ENCODE assay signal across 17 cellular contexts in the genomic region with DNA sequence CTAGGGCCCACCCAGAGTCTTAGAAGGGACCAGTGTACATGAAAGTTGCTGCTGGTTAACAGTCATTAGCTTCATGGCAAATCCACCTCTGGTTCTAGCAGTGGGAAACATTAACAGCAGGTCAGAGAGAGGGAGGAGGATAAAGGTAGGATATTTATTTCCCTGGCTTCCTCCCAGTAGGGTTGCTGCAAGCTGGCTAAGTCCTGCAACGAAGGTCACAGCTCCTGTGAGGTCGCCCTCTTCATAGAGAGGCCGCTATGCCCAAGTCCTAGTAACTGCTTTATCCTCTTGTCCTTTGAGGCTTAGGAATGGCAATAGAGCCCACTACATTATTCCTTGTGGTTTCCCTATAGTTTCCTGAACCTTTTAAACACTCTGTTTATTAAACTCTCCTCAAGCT.
A peak's percentile ranks its signal among the peaks of the same experiment; 100 is the strongest.
DNase-seq lines count a peak whose midpoint lies in the region; ATAC-seq and TF ChIP-seq lines count a peak whose summit lies in the region.
"Had no signal": no experiment of that assay in that cellular context is flagged by ENCODE, and none has a peak within 500 bp of the region (broad histone marks: within the 10 kb centered on the region; RNA-seq: fewer than 3 reads in every experiment).

No MANE protein-coding gene starts in this region.

- CTCF ChIA-PET in activated CD4-positive, alpha-beta memory T cell treated with anti-CD3 and anti-CD28 coated beads for 36 hours (lab: Charles Lee) = interaction anchor here (0.6 kb wide), 1 partner anchor 135 kb away, joined by 3 read pairs; no protein-coding TSS in a partner anchor

- H3K27me3 Mint-ChIP-seq in activated CD4-positive, alpha-beta memory T cell treated with anti-CD3 and anti-CD28 coated beads for 36 hours = peaks cover 22% of the 10 kb centered on the region

- H3K4me1 ChIP-seq in heart left ventricle = peaks cover 0 to 9% (median 0%) of the 10 kb centered on the region in 12 donors
- peaks cover 6% of the 10 kb centered on the region for H3K4me1 ChIP-seq in left ventricle myocardium inferior
- H3K4me1 ChIP-seq in left lung = no peaks in the 10 kb centered on the region
- H3K4me1 ChIP-seq: Peyer's patch had no signal

- intact Hi-C loops in heart left ventricle (cut with DNase I) = no loop called here
- intact Hi-C loops in left ventricle myocardium inferior (cut with micrococcal nuclease) = no loop called here
- intact Hi-C loops in left lung (cut with DNase I) = no loop called here
- intact Hi-C loops in activated CD4-positive, alpha-beta memory T cell treated with anti-CD3 and anti-CD28 coated beads for 36 hours (cut with micrococcal nuclease) = no loop called here

- H3K36me3 ChIP-seq in heart left ventricle (no peaks in the 10 kb centered on the region), left ventricle myocardium inferior (no peaks in the 10 kb centered on the region), WERI-Rb-1 (no peaks in the 10 kb centered on the region), left lung (no peaks in the 10 kb centered on the region)
- H3K36me3 ChIP-seq: Peyer's patch had no signal

- ATAC-seq in heart left ventricle (peak in 3 of 4 donors; percentile 52 to 82 (median 78)), left lung (peak; percentile 59), GM18519 (IDR thresholded peaks at IDR 0.05; ENCODE audit: low FRiP score, unreplicated experiment) (no peak)
- ATAC-seq: SK-N-SH treated with all-trans-retinoic acid at 6 μM for 48 hours had no signal

- no peaks in the 10 kb centered on the region for H3K36me3 Mint-ChIP-seq in activated CD4-positive, alpha-beta memory T cell treated with anti-CD3 and anti-CD28 coated beads for 36 hours
- H3K36me3 Mint-ChIP-seq: CD14-positive monocyte, IgD-negative memory B cell had no signal

- DNase-seq in heart left ventricle = peak in 1 of 5 donors; percentile 40
- no peak for DNase-seq in left ventricle myocardium inferior
- peak; percentile 43 for DNase-seq in WERI-Rb-1
- no peak for DNase-seq in left lung
- DNase-seq in RKO (ENCODE audit: low spot score) = no peak
- DNase-seq in activated CD4-positive, alpha-beta memory T cell treated with anti-CD3 and anti-CD28 coated beads for 36 hours = no peak
- DNase-seq: ACHN, AML-193, H7, NCI-H187 treated with DMSO at 0.1 percent for 48 hours, NCI-H524, Peyer's patch, SHP77 treated with DMSO at 0.1 percent for 48 hours had no signal

- H3K4me3 Mint-ChIP-seq in activated CD4-positive, alpha-beta memory T cell treated with anti-CD3 and anti-CD28 coated beads for 36 hours = no peak overlapping the region
- H3K4me3 Mint-ChIP-seq: CD14-positive monocyte, IgD-negative memory B cell had no signal

- H3K9me3 Mint-ChIP-seq in activated CD4-positive, alpha-beta memory T cell treated with anti-CD3 and anti-CD28 coated beads for 36 hours = no peaks in the 10 kb centered on the region
- H3K9me3 Mint-ChIP-seq: IgD-negative memory B cell had no signal

- no peak overlapping the region for H3K27ac Mint-ChIP-seq in activated CD4-positive, alpha-beta memory T cell treated with anti-CD3 and anti-CD28 coated beads for 36 hours
- H3K27ac Mint-ChIP-seq: CD14-positive monocyte, IgD-negative memory B cell had no signal

- no peak for TF ChIP-seq POLR2A in heart left ventricle (IDR thresholded peaks at IDR 0.05)

- WGBS in heart left ventricle, 4 donors = 46 to 68% (median 54%) methylated on average over 3 of the region's 3 CpGs

- no peaks in the 10 kb centered on the region for H3K4me1 Mint-ChIP-seq in activated CD4-positive, alpha-beta memory T cell treated with anti-CD3 and anti-CD28 coated beads for 36 hours (ENCODE audit: low read depth)
- H3K4me1 Mint-ChIP-seq: IgD-negative memory B cell had no signal

- H3K27ac ChIP-seq in heart left ventricle = no peak overlapping the region
- H3K27ac ChIP-seq in left ventricle myocardium inferior (replicated peaks) = no peak overlapping the region
- no peak overlapping the region for H3K27ac ChIP-seq in WERI-Rb-1
- no peak overlapping the region for H3K27ac ChIP-seq in left lung
- H3K27ac ChIP-seq: Peyer's patch had no signal

- POLR2A ChIA-PET in activated CD4-positive, alpha-beta memory T cell treated with anti-CD3 and anti-CD28 coated beads for 36 hours (lab: Charles Lee) = no interaction called here

- no peaks in the 10 kb centered on the region for H3K9me3 ChIP-seq in heart left ventricle
- no peaks in the 10 kb centered on the region for H3K9me3 ChIP-seq in left ventricle myocardium inferior (replicated peaks)
- H3K9me3 ChIP-seq in WERI-Rb-1 (ENCODE audit: severe bottlenecking) = no peaks in the 10 kb centered on the region
- H3K9me3 ChIP-seq in left lung = no peaks in the 10 kb centered on the region
- H3K9me3 ChIP-seq: Peyer's patch had no signal

- no peak overlapping the region for H3K4me3 ChIP-seq in heart left ventricle
- H3K4me3 ChIP-seq in left ventricle myocardium inferior = no peak overlapping the region
- no peak overlapping the region for H3K4me3 ChIP-seq in WERI-Rb-1 (ENCODE audit: low read depth, low read length)
- no peak overlapping the region for H3K4me3 ChIP-seq in left lung
- H3K4me3 ChIP-seq: Peyer's patch had no signal

- H3K27me3 ChIP-seq in heart left ventricle = no peaks in the 10 kb centered on the region
- H3K27me3 ChIP-seq in left ventricle myocardium inferior (ENCODE audit: low read depth) = no peaks in the 10 kb centered on the region
- no peaks in the 10 kb centered on the region for H3K27me3 ChIP-seq in WERI-Rb-1 (ENCODE audit: insufficient read depth, low read depth, severe bottlenecking)
- no peaks in the 10 kb centered on the region for H3K27me3 ChIP-seq in left lung
- H3K27me3 ChIP-seq: Peyer's patch had no signal

- no peak for TF ChIP-seq CTCF in heart left ventricle (IDR thresholded peaks at IDR 0.05)
- no peak for TF ChIP-seq CTCF in left ventricle myocardium inferior (IDR thresholded peaks at IDR 0.05; ENCODE audit: borderline replicate concordance)
- TF ChIP-seq CTCF in WERI-Rb-1 (IDR thresholded peaks at IDR 0.05; ENCODE audit: low read depth, low read length) = no peak
- TF ChIP-seq CTCF in left lung (IDR thresholded peaks at IDR 0.05) = no peak
